In genomic region chr15:96023081-96023480, GRCh38 we compare ENCODE assay signal across 33 cellular contexts.
"Had no signal": no experiment of that assay in that cellular context is flagged by ENCODE, and none has a peak within 500 bp of the region (broad histone marks: within the 10 kb centered on the region; RNA-seq: fewer than 3 reads in every experiment).

No MANE protein-coding gene starts in this region.

- H3K9me3 ChIP-seq: adrenal gland, ascending aorta, body of pancreas, breast epithelium had no signal

- H3K27me3 ChIP-seq: adrenal gland, ascending aorta, body of pancreas, brain microvascular endothelial cell, breast epithelium, cardiac muscle cell had no signal

- H3K4me3 ChIP-seq: adrenal gland, ascending aorta, body of pancreas, breast epithelium, cardiac muscle cell had no signal

- FAIRE-seq: astrocyte, bronchial epithelial cell had no signal

- DNase-seq: activated effector memory CD4-positive, alpha-beta T cell treated with anti-CD3 and anti-CD28 coated beads, Interleukin-2, amount 50 U/mL, for 16 hours; activated effector memory CD4-positive, alpha-beta T cell treated with Interleukin-2 at 50 U/mL for 16 hours; activated gamma-delta T cell; activated gamma-delta T cell treated with Interleukin-2 at 50 U/mL for 16 hours; activated naive CD4-positive, alpha-beta T cell; activated naive CD4-positive, alpha-beta T cell treated with anti-CD3 and anti-CD28 coated beads for 36 hours; activated naive CD4-positive, alpha-beta T cell treated with anti-CD3 and anti-CD28 coated beads, Interleukin-2, amount 10 ng/mL, durations not matched to agents 7 days and 5 days; activated naive CD4-positive, alpha-beta T cell treated with anti-CD3 and anti-CD28 coated beads, Interleukin-2, amount 50 U/mL, for 16 hours; activated naive CD4-positive, alpha-beta T cell treated with Interleukin-2 at 50 U/mL for 16 hours; activated naive CD8-positive, alpha-beta T cell treated with anti-CD3 and anti-CD28 coated beads for 36 hours; activated naive CD8-positive, alpha-beta T cell treated with anti-CD3 and anti-CD28 coated beads, Interleukin-2, amount 10 ng/mL, durations not matched to agents 7 days and 5 days; activated naive CD8-positive, alpha-beta T cell treated with anti-CD3 and anti-CD28 coated beads, Interleukin-2, amount 50 U/mL, for 24 hours; activated T-cell treated with anti-CD3 and anti-CD28 coated beads, Interleukin-2, amount 50 U/mL, for 24 hours; activated T-cell treated with anti-CD3 and anti-CD28 coated beads, Interleukin-2, amount 50 U/mL, for 4 hours; activated T-cell treated with anti-CD3 and anti-CD28 coated beads, Interleukin-2, amount 50 U/mL, for 48 hours; activated T-cell treated with anti-CD3 and anti-CD28 coated beads, Interleukin-2, amount 50 U/mL, for 72 hours; adrenal gland; amniotic stem cell; amygdala; anterior cingulate cortex; aorta; body of pancreas; brain microvascular endothelial cell; caudate nucleus; central memory CD4-positive, alpha-beta T cell; cerebellar nuclear complex had no signal

- H3K4me1 ChIP-seq: adrenal gland, ascending aorta, body of pancreas had no signal

- H3K27ac ChIP-seq: adrenal gland, ascending aorta, body of pancreas, brain microvascular endothelial cell, breast epithelium, cardiac muscle cell had no signal

- ATAC-seq: activated naive CD4-positive, alpha-beta T cell treated with anti-CD3 and anti-CD28 coated beads, Interleukin-2, amount 50 U/mL, for 72 hours; activated naive CD8-positive, alpha-beta T cell treated with anti-CD3 and anti-CD28 coated beads, Interleukin-2, amount 50 U/mL, for 24 hours; activated T-cell treated with anti-CD3 and anti-CD28 coated beads, Interleukin-2, amount 50 U/mL, for 4 hours; activated T-cell treated with anti-CD3 and anti-CD28 coated beads, Interleukin-2, amount 50 U/mL, for 72 hours; activated T-helper 17 cell treated with anti-CD3 and anti-CD28 coated beads, Interleukin-2, amount 50 U/mL, for 72 hours; body of pancreas had no signal

- H3K36me3 ChIP-seq: adrenal gland, ascending aorta, brain microvascular endothelial cell, breast epithelium, cardiac muscle cell had no signal
